Comparison of ENCODE assay signal across 36 cellular contexts in the genomic region with DNA sequence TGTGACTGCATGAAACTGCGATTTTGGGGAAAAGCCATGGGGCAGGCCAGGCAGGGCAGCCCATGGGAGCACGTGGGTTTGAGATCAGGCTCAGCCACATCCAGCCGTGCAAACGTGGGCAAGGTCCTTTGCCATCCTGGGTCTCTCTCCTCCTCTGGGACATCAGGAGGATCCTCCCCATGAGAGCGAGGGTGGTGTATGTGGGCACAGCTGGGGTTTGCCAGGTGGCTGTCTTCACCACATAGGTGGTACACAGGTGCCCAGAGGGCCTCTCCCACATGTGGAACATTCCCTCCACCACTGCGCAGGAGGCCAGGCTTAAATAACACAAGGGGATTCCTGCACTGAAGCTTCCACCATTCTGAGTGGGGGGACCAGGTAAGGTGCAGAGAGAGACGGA.
"Had no signal": no experiment of that assay in that cellular context is flagged by ENCODE, and none has a peak within 500 bp of the region (broad histone marks: within the 10 kb centered on the region; RNA-seq: fewer than 3 reads in every experiment).

No MANE protein-coding gene starts in this region.

- H3K36me3 Mint-ChIP-seq: activated CD4-positive, alpha-beta memory T cell treated with anti-CD3 and anti-CD28 coated beads for 36 hours; activated naive CD4-positive, alpha-beta T cell treated with anti-CD3 and anti-CD28 coated beads, Interleukin-2, amount 10 ng/mL, durations not matched to agents 7 days and 5 days; activated naive CD4-positive, alpha-beta T cell treated with anti-CD3 and anti-CD28 coated beads, Interleukin-2, amount 50 U/mL, for 24 hours; activated naive CD8-positive, alpha-beta T cell; activated naive CD8-positive, alpha-beta T cell treated with anti-CD3 and anti-CD28 coated beads, Interleukin-2, amount 10 ng/mL, durations not matched to agents 7 days and 5 days; brain had no signal

- FAIRE-seq: bronchial epithelial cell, TTC549 had no signal

- DNase-seq: activated B cell treated with CpG ODN at 0.5 μM for 24 hours; activated CD4-positive, alpha-beta memory T cell treated with anti-CD3 and anti-CD28 coated beads for 36 hours; activated CD4-positive, alpha-beta T cell treated with anti-CD3 and anti-CD28 coated beads for 48 hours; activated CD4-positive, alpha-beta T cell treated with anti-CD3 and anti-CD28 coated beads, Interleukin-2, amount 10 ng/mL, durations not matched to agents 7 days and 5 days; activated CD8-positive, alpha-beta memory T cell treated with anti-CD3 and anti-CD28 coated beads, Interleukin-2, amount 50 U/mL, for 4 hours; activated CD8-positive, alpha-beta T cell treated with anti-CD3 and anti-CD28 coated beads for 36 hours; activated gamma-delta T cell; activated naive CD4-positive, alpha-beta T cell treated with anti-CD3 and anti-CD28 coated beads, Interleukin-2, amount 10 ng/mL, durations not matched to agents 7 days and 5 days; activated naive CD4-positive, alpha-beta T cell treated with Interleukin-2 at 50 U/mL for 16 hours; activated naive CD8-positive, alpha-beta T cell treated with anti-CD3 and anti-CD28 coated beads, Interleukin-2, amount 10 ng/mL, durations not matched to agents 7 days and 5 days; activated naive CD8-positive, alpha-beta T cell treated with anti-CD3 and anti-CD28 coated beads, Interleukin-2, amount 50 U/mL, for 24 hours; activated T-cell treated with anti-CD3 and anti-CD28 coated beads for 4 hours; activated T-cell treated with anti-CD3 and anti-CD28 coated beads, Interleukin-2, amount 50 U/mL, for 1 hour; activated T-cell treated with anti-CD3 and anti-CD28 coated beads, Interleukin-2, amount 50 U/mL, for 4 hours; activated T-cell treated with anti-CD3 and anti-CD28 coated beads, Interleukin-2, amount 50 U/mL, for 72 hours; amygdala; anterior cingulate cortex; caudate nucleus; cerebellar nuclear complex; SW 1271; T-helper 1 cell; T-helper 2 cell; T-helper 9 cell had no signal

- H3K4me1 ChIP-seq: ascending aorta had no signal

- H3K27me3 Mint-ChIP-seq: activated B cell treated with CpG ODN at 0.5 μM for 24 hours; activated CD4-positive, alpha-beta memory T cell treated with anti-CD3 and anti-CD28 coated beads for 36 hours; activated CD4-positive, alpha-beta T cell treated with anti-CD3 and anti-CD28 coated beads, Interleukin-2, amount 10 ng/mL, durations not matched to agents 7 days and 5 days; activated CD8-positive, alpha-beta T cell treated with anti-CD3 and anti-CD28 coated beads for 36 hours; activated naive CD4-positive, alpha-beta T cell treated with anti-CD3 and anti-CD28 coated beads, Interleukin-2, amount 50 U/mL, for 24 hours; activated naive CD8-positive, alpha-beta T cell; activated naive CD8-positive, alpha-beta T cell treated with anti-CD3 and anti-CD28 coated beads, Interleukin-2, amount 10 ng/mL, durations not matched to agents 7 days and 5 days; activated naive CD8-positive, alpha-beta T cell treated with anti-CD3 and anti-CD28 coated beads, Interleukin-2, amount 50 U/mL, for 24 hours; activated T-helper 17 cell treated with anti-CD3 and anti-CD28 coated beads, Interleukin-2, amount 50 U/mL, for 72 hours; brain; central memory CD8-positive, alpha-beta T cell had no signal

- ATAC-seq: activated CD8-positive, alpha-beta T cell treated with anti-CD3 and anti-CD28 coated beads for 36 hours; activated naive CD8-positive, alpha-beta T cell treated with anti-CD3 and anti-CD28 coated beads, Interleukin-2, amount 50 U/mL, for 24 hours; activated T-cell treated with anti-CD3 and anti-CD28 coated beads, Interleukin-2, amount 50 U/mL, for 4 hours; activated T-cell treated with anti-CD3 and anti-CD28 coated beads, Interleukin-2, amount 50 U/mL, for 72 hours; activated T-helper 17 cell treated with anti-CD3 and anti-CD28 coated beads, Interleukin-2, amount 50 U/mL, for 72 hours had no signal

- H3K4me3 ChIP-seq: ascending aorta, cardiac muscle cell had no signal

- H3K27me3 ChIP-seq: ascending aorta, cardiac muscle cell had no signal

- H3K27ac ChIP-seq: ascending aorta, cardiac muscle cell, VCaP had no signal

- H3K27ac Mint-ChIP-seq: activated B cell treated with CpG ODN at 0.5 μM for 24 hours; activated CD4-positive, alpha-beta memory T cell treated with anti-CD3 and anti-CD28 coated beads for 36 hours; activated CD4-positive, alpha-beta T cell treated with anti-CD3 and anti-CD28 coated beads, Interleukin-2, amount 10 ng/mL, durations not matched to agents 7 days and 5 days; activated CD8-positive, alpha-beta T cell treated with anti-CD3 and anti-CD28 coated beads for 36 hours; activated naive CD4-positive, alpha-beta T cell treated with anti-CD3 and anti-CD28 coated beads, Interleukin-2, amount 10 ng/mL, durations not matched to agents 7 days and 5 days; activated naive CD4-positive, alpha-beta T cell treated with anti-CD3 and anti-CD28 coated beads, Interleukin-2, amount 50 U/mL, for 24 hours; activated naive CD8-positive, alpha-beta T cell; activated naive CD8-positive, alpha-beta T cell treated with anti-CD3 and anti-CD28 coated beads, Interleukin-2, amount 10 ng/mL, durations not matched to agents 7 days and 5 days; activated naive CD8-positive, alpha-beta T cell treated with anti-CD3 and anti-CD28 coated beads, Interleukin-2, amount 50 U/mL, for 24 hours; activated T-cell treated with anti-CD3 and anti-CD28 coated beads, Interleukin-2, amount 50 U/mL, for 72 hours; activated T-helper 1 cell treated with anti-CD3 and anti-CD28 coated beads, Interleukin-12 subunit alpha, Interleukin-12 subunit beta, Interleukin-2, Interleukin-4 antibody, amounts not matched to agents 30 ng/mL and 10 ng/mL and 1 ng/mL, durations not matched to agents 14 hours and 24 hours and 36 hours; activated T-helper 17 cell treated with anti-CD3 and anti-CD28 coated beads, Interleukin-2, amount 50 U/mL, for 72 hours; brain; T-helper 1 cell treated with Interleukin-12 subunit alpha and Interleukin-12 subunit beta and Interleukin-4 antibody, amounts not matched to agents 30 μg/mL and 1 μg/mL, for 36 hours; T-helper 2 cell treated with Interferon-gamma antibody and Interleukin-4, amounts not matched to agents 5 μg/mL and 100 μg/mL, for 36 hours had no signal

- H3K9me3 ChIP-seq: ascending aorta had no signal

- H3K36me3 ChIP-seq: ascending aorta, cardiac muscle cell had no signal

- H3K9me3 Mint-ChIP-seq: activated B cell treated with CpG ODN at 0.5 μM for 24 hours; activated CD4-positive, alpha-beta memory T cell treated with anti-CD3 and anti-CD28 coated beads for 36 hours; activated CD4-positive, alpha-beta T cell treated with anti-CD3 and anti-CD28 coated beads, Interleukin-2, amount 10 ng/mL, durations not matched to agents 7 days and 5 days; activated CD8-positive, alpha-beta T cell treated with anti-CD3 and anti-CD28 coated beads for 36 hours; activated naive CD4-positive, alpha-beta T cell treated with anti-CD3 and anti-CD28 coated beads, Interleukin-2, amount 10 ng/mL, durations not matched to agents 7 days and 5 days; activated naive CD4-positive, alpha-beta T cell treated with anti-CD3 and anti-CD28 coated beads, Interleukin-2, amount 50 U/mL, for 24 hours; activated naive CD8-positive, alpha-beta T cell treated with anti-CD3 and anti-CD28 coated beads, Interleukin-2, amount 10 ng/mL, durations not matched to agents 7 days and 5 days; activated naive CD8-positive, alpha-beta T cell treated with anti-CD3 and anti-CD28 coated beads, Interleukin-2, amount 50 U/mL, for 24 hours; activated T-cell treated with anti-CD3 and anti-CD28 coated beads, Interleukin-2, amount 50 U/mL, for 4 hours; activated T-cell treated with anti-CD3 and anti-CD28 coated beads, Interleukin-2, amount 50 U/mL, for 72 hours; activated T-helper 1 cell treated with anti-CD3 and anti-CD28 coated beads, Interleukin-12 subunit alpha, Interleukin-12 subunit beta, Interleukin-2, Interleukin-4 antibody, amounts not matched to agents 30 ng/mL and 10 ng/mL and 1 ng/mL, durations not matched to agents 14 hours and 24 hours and 36 hours; activated T-helper 17 cell treated with anti-CD3 and anti-CD28 coated beads, Interleukin-2, amount 50 U/mL, for 72 hours; brain; central memory CD8-positive, alpha-beta T cell; T-helper 1 cell treated with Interleukin-12 subunit alpha and Interleukin-12 subunit beta and Interleukin-4 antibody, amounts not matched to agents 30 μg/mL and 1 μg/mL, for 36 hours; T-helper 2 cell treated with Interferon-gamma antibody and Interleukin-4, amounts not matched to agents 5 μg/mL and 100 μg/mL, for 36 hours had no signal

- H3K4me3 Mint-ChIP-seq: activated B cell treated with CpG ODN at 0.5 μM for 24 hours; activated CD4-positive, alpha-beta memory T cell treated with anti-CD3 and anti-CD28 coated beads for 36 hours; activated CD4-positive, alpha-beta T cell treated with anti-CD3 and anti-CD28 coated beads, Interleukin-2, amount 10 ng/mL, durations not matched to agents 7 days and 5 days; activated CD8-positive, alpha-beta T cell treated with anti-CD3 and anti-CD28 coated beads for 36 hours; activated naive CD4-positive, alpha-beta T cell treated with anti-CD3 and anti-CD28 coated beads, Interleukin-2, amount 10 ng/mL, durations not matched to agents 7 days and 5 days; activated naive CD4-positive, alpha-beta T cell treated with anti-CD3 and anti-CD28 coated beads, Interleukin-2, amount 50 U/mL, for 24 hours; activated naive CD8-positive, alpha-beta T cell; activated naive CD8-positive, alpha-beta T cell treated with anti-CD3 and anti-CD28 coated beads, Interleukin-2, amount 10 ng/mL, durations not matched to agents 7 days and 5 days; activated naive CD8-positive, alpha-beta T cell treated with anti-CD3 and anti-CD28 coated beads, Interleukin-2, amount 50 U/mL, for 24 hours; activated T-cell treated with anti-CD3 and anti-CD28 coated beads, Interleukin-2, amount 50 U/mL, for 4 hours; activated T-cell treated with anti-CD3 and anti-CD28 coated beads, Interleukin-2, amount 50 U/mL, for 72 hours; activated T-helper 1 cell treated with anti-CD3 and anti-CD28 coated beads, Interleukin-12 subunit alpha, Interleukin-12 subunit beta, Interleukin-2, Interleukin-4 antibody, amounts not matched to agents 30 ng/mL and 10 ng/mL and 1 ng/mL, durations not matched to agents 14 hours and 24 hours and 36 hours; activated T-helper 17 cell treated with anti-CD3 and anti-CD28 coated beads, Interleukin-2, amount 50 U/mL, for 72 hours; brain; central memory CD8-positive, alpha-beta T cell; T-helper 1 cell treated with Interleukin-12 subunit alpha and Interleukin-12 subunit beta and Interleukin-4 antibody, amounts not matched to agents 30 μg/mL and 1 μg/mL, for 36 hours; T-helper 2 cell treated with Interferon-gamma antibody and Interleukin-4, amounts not matched to agents 5 μg/mL and 100 μg/mL, for 36 hours had no signal

- H3K4me1 Mint-ChIP-seq: activated B cell treated with CpG ODN at 0.5 μM for 24 hours; activated naive CD4-positive, alpha-beta T cell treated with anti-CD3 and anti-CD28 coated beads, Interleukin-2, amount 50 U/mL, for 24 hours; activated naive CD8-positive, alpha-beta T cell treated with anti-CD3 and anti-CD28 coated beads, Interleukin-2, amount 50 U/mL, for 24 hours; activated T-helper 17 cell treated with anti-CD3 and anti-CD28 coated beads, Interleukin-2, amount 50 U/mL, for 72 hours had no signal
